Comparison of ENCODE assay signal across 26 cellular contexts in genomic region chr4:22480928-22481327, GRCh38.
"Had no signal": no experiment of that assay in that cellular context is flagged by ENCODE, and none has a peak within 500 bp of the region (broad histone marks: within the 10 kb centered on the region; RNA-seq: fewer than 3 reads in every experiment).

No MANE protein-coding gene starts in this region.

- H3K4me1 ChIP-seq: parathyroid adenoma, tibial artery had no signal

- H3K4me3 Mint-ChIP-seq: activated naive CD4-positive, alpha-beta T cell treated with anti-CD3 and anti-CD28 coated beads for 36 hours; activated naive CD8-positive, alpha-beta T cell treated with anti-CD3 and anti-CD28 coated beads, Interleukin-2, amount 10 ng/mL, durations not matched to agents 7 days and 5 days; dendritic cell treated with granulocyte-macrophage colony-stimulating factor and Interleukin-4, amounts not matched to agents 40 ng/mL and 50 ng/mL, for 4 days; naive B cell; stimulated activated naive B cell treated with anti-CD40 and anti-IgM and Interleukin-4, amounts not matched to agents 10 μg/mL and 1 μg/mL and 100 μg/mL, for 72 hours; T-helper 2 cell treated with Interferon-gamma antibody and Interleukin-4, amounts not matched to agents 5 μg/mL and 100 μg/mL, for 36 hours had no signal

- FAIRE-seq: urothelium cell line had no signal

- H3K36me3 Mint-ChIP-seq: activated naive CD8-positive, alpha-beta T cell treated with anti-CD3 and anti-CD28 coated beads, Interleukin-2, amount 10 ng/mL, durations not matched to agents 7 days and 5 days; naive B cell; stimulated activated naive B cell treated with anti-CD40 and anti-IgM and Interleukin-4, amounts not matched to agents 10 μg/mL and 1 μg/mL and 100 μg/mL, for 72 hours had no signal

- H3K9me3 Mint-ChIP-seq: activated naive CD8-positive, alpha-beta T cell treated with anti-CD3 and anti-CD28 coated beads, Interleukin-2, amount 10 ng/mL, durations not matched to agents 7 days and 5 days; dendritic cell treated with granulocyte-macrophage colony-stimulating factor and Interleukin-4, amounts not matched to agents 40 ng/mL and 50 ng/mL, for 4 days; T-helper 2 cell treated with Interferon-gamma antibody and Interleukin-4, amounts not matched to agents 5 μg/mL and 100 μg/mL, for 36 hours had no signal

- H3K36me3 ChIP-seq: ascending aorta, esophagus muscularis mucosa, suprapubic skin, tibial artery had no signal

- H3K79me2 ChIP-seq: parathyroid adenoma had no signal

- H3K27me3 ChIP-seq: ascending aorta, esophagus muscularis mucosa, foreskin keratinocyte, suprapubic skin, tibial artery had no signal

- ATAC-seq: activated CD4-positive, CD25-positive, alpha-beta regulatory T cell treated with anti-CD3 and anti-CD28 coated beads, Interleukin-2, amount 50 U/mL, for 24 hours; foreskin keratinocyte; left lobe of liver; right cardiac atrium; stimulated activated naive B cell treated with anti-CD40 and anti-IgM and Interleukin-4, amounts not matched to agents 10 μg/mL and 1 μg/mL and 100 μg/mL, for 72 hours had no signal

- H3K27ac Mint-ChIP-seq: activated naive CD4-positive, alpha-beta T cell treated with anti-CD3 and anti-CD28 coated beads for 36 hours; activated naive CD8-positive, alpha-beta T cell treated with anti-CD3 and anti-CD28 coated beads, Interleukin-2, amount 10 ng/mL, durations not matched to agents 7 days and 5 days; dendritic cell treated with granulocyte-macrophage colony-stimulating factor and Interleukin-4, amounts not matched to agents 40 ng/mL and 50 ng/mL, for 4 days; naive B cell; stimulated activated naive B cell treated with anti-CD40 and anti-IgM and Interleukin-4, amounts not matched to agents 10 μg/mL and 1 μg/mL and 100 μg/mL, for 72 hours; T-helper 2 cell treated with Interferon-gamma antibody and Interleukin-4, amounts not matched to agents 5 μg/mL and 100 μg/mL, for 36 hours had no signal

- DNase-seq: activated CD4-positive, alpha-beta T cell treated with anti-CD3 and anti-CD28 coated beads for 48 hours; activated CD4-positive, alpha-beta T cell treated with anti-CD3 and anti-CD28 coated beads, Interleukin-2, amount 50 U/mL, for 48 hours; activated CD8-positive, alpha-beta memory T cell treated with anti-CD3 and anti-CD28 coated beads for 24 hours; activated effector memory CD4-positive, alpha-beta T cell treated with anti-CD3 and anti-CD28 coated beads, Interleukin-2, amount 50 U/mL, for 16 hours; activated naive CD4-positive, alpha-beta T cell treated with anti-CD3 and anti-CD28 coated beads for 36 hours; activated naive CD8-positive, alpha-beta T cell treated with anti-CD3 and anti-CD28 coated beads, Interleukin-2, amount 10 ng/mL, durations not matched to agents 7 days and 5 days; central memory CD4-positive, alpha-beta T cell; foreskin keratinocyte; mesendoderm; naive B cell; right cardiac atrium; stimulated activated CD4-positive, alpha-beta T cell treated with anti-CD3 and anti-CD28 coated beads, Interleukin-15, amount 100 ng/mL, for 24 hours; stimulated activated CD4-positive, alpha-beta T cell treated with anti-CD3 and anti-CD28 coated beads, Interleukin-2, amount 100 ng/mL, for 24 hours; stimulated activated naive B cell treated with anti-CD40 and anti-IgM and Interleukin-4, amounts not matched to agents 10 μg/mL and 1 μg/mL and 100 μg/mL, for 72 hours; T-helper 1 cell; tibial artery had no signal

- H3K27me3 Mint-ChIP-seq: activated naive CD8-positive, alpha-beta T cell treated with anti-CD3 and anti-CD28 coated beads, Interleukin-2, amount 10 ng/mL, durations not matched to agents 7 days and 5 days; naive B cell; stimulated activated naive B cell treated with anti-CD40 and anti-IgM and Interleukin-4, amounts not matched to agents 10 μg/mL and 1 μg/mL and 100 μg/mL, for 72 hours had no signal

- H2AFZ ChIP-seq: parathyroid adenoma had no signal

- H3K9ac ChIP-seq: parathyroid adenoma had no signal

- H3K9me3 ChIP-seq: ascending aorta, esophagus muscularis mucosa, suprapubic skin, tibial artery had no signal

- H3K4me3 ChIP-seq: ascending aorta, esophagus muscularis mucosa, lung, suprapubic skin, tibial artery had no signal

- H3K27ac ChIP-seq: ascending aorta, esophagus muscularis mucosa, foreskin keratinocyte, parathyroid adenoma, suprapubic skin, tibial artery had no signal
